In genomic region chr22:25352294-25352680, GRCh38 we compare ENCODE assay signal across 31 cellular contexts.
"Had no signal": no experiment of that assay in that cellular context is flagged by ENCODE, and none has a peak within 500 bp of the region (broad histone marks: within the 10 kb centered on the region; RNA-seq: fewer than 3 reads in every experiment).

No MANE protein-coding gene starts in this region.

- H3K36me3 ChIP-seq: breast epithelium had no signal

- DNase-seq: activated CD4-positive, alpha-beta memory T cell treated with anti-CD3 and anti-CD28 coated beads for 36 hours; activated CD4-positive, alpha-beta T cell treated with anti-CD3 and anti-CD28 coated beads for 4 hours; activated CD4-positive, alpha-beta T cell treated with anti-CD3 and anti-CD28 coated beads, Interleukin-2, amount 50 U/mL, for 1 hour; activated CD4-positive, CD25-positive, alpha-beta regulatory T cell treated with anti-CD3 and anti-CD28 coated beads, Interleukin-2, amount 50 U/mL, for 72 hours; activated CD8-positive, alpha-beta memory T cell treated with anti-CD3 and anti-CD28 coated beads, Interleukin-2, amount 50 U/mL, for 4 hours; activated naive CD4-positive, alpha-beta T cell treated with Interleukin-2 at 50 U/mL for 16 hours; activated T-cell treated with anti-CD3 and anti-CD28 coated beads for 4 hours; activated T-cell treated with anti-CD3 and anti-CD28 coated beads, Interleukin-2, amount 50 U/mL, for 72 hours; caudate nucleus; cerebellar nuclear complex; MM.1S; MV-4-11; NCI-H1092; NCI-H1436 treated with DMSO at 0.1 percent for 48 hours; NCI-H1694 treated with DMSO at 0.1 percent for 48 hours; NCI-H2029; NCI-H345; NCI-H524 treated with DMSO at 0.1 percent for 48 hours; RPMI8226; SIG-M5; T1000 had no signal

- H3K4me1 ChIP-seq: adrenal gland, body of pancreas, breast epithelium, Peyer's patch had no signal

- H3K27ac Mint-ChIP-seq: activated B cell treated with CpG ODN at 0.5 μM for 24 hours; activated CD4-positive, alpha-beta memory T cell treated with anti-CD3 and anti-CD28 coated beads for 36 hours; activated naive CD4-positive, alpha-beta T cell treated with anti-CD3 and anti-CD28 coated beads, Interleukin-2, amount 50 U/mL, for 72 hours; activated T-cell treated with anti-CD3 and anti-CD28 coated beads, Interleukin-2, amount 50 U/mL, for 72 hours; activated T-helper 17 cell treated with anti-CD3 and anti-CD28 coated beads, Interleukin-2, amount 50 U/mL, for 72 hours had no signal

- H3K9me3 Mint-ChIP-seq: activated B cell treated with CpG ODN at 0.5 μM for 24 hours; activated CD4-positive, alpha-beta memory T cell treated with anti-CD3 and anti-CD28 coated beads for 36 hours; activated naive CD4-positive, alpha-beta T cell treated with anti-CD3 and anti-CD28 coated beads, Interleukin-2, amount 50 U/mL, for 72 hours; activated T-cell treated with anti-CD3 and anti-CD28 coated beads, Interleukin-2, amount 50 U/mL, for 72 hours; activated T-helper 17 cell treated with anti-CD3 and anti-CD28 coated beads, Interleukin-2, amount 50 U/mL, for 72 hours had no signal

- H3K4me3 ChIP-seq: adrenal gland, body of pancreas, breast epithelium, Peyer's patch had no signal

- H3K4me3 Mint-ChIP-seq: activated B cell treated with CpG ODN at 0.5 μM for 24 hours; activated CD4-positive, alpha-beta memory T cell treated with anti-CD3 and anti-CD28 coated beads for 36 hours; activated T-cell treated with anti-CD3 and anti-CD28 coated beads, Interleukin-2, amount 50 U/mL, for 72 hours; activated T-helper 17 cell treated with anti-CD3 and anti-CD28 coated beads, Interleukin-2, amount 50 U/mL, for 72 hours had no signal

- H3K4me1 Mint-ChIP-seq: activated B cell treated with CpG ODN at 0.5 μM for 24 hours; activated T-helper 17 cell treated with anti-CD3 and anti-CD28 coated beads, Interleukin-2, amount 50 U/mL, for 72 hours had no signal

- H3K9me3 ChIP-seq: adrenal gland, body of pancreas, breast epithelium, Peyer's patch had no signal

- H3K27me3 Mint-ChIP-seq: activated B cell treated with CpG ODN at 0.5 μM for 24 hours; activated CD4-positive, alpha-beta memory T cell treated with anti-CD3 and anti-CD28 coated beads for 36 hours; activated T-helper 17 cell treated with anti-CD3 and anti-CD28 coated beads, Interleukin-2, amount 50 U/mL, for 72 hours had no signal

- H3K27me3 ChIP-seq: adrenal gland, body of pancreas, breast epithelium, Peyer's patch had no signal

- ATAC-seq: activated naive CD4-positive, alpha-beta T cell treated with anti-CD3 and anti-CD28 coated beads, Interleukin-2, amount 50 U/mL, for 72 hours; activated T-cell treated with anti-CD3 and anti-CD28 coated beads, Interleukin-2, amount 50 U/mL, for 72 hours; activated T-helper 17 cell treated with anti-CD3 and anti-CD28 coated beads, Interleukin-2, amount 50 U/mL, for 72 hours; body of pancreas; Right ventricle myocardium inferior; SK-N-SH treated with all-trans-retinoic acid at 6 μM for 48 hours had no signal

- H3K27ac ChIP-seq: adrenal gland, body of pancreas, breast epithelium, KMS-11, Peyer's patch had no signal
